8 cellular contexts compared by ENCODE assay signal in genomic region chr1:208245185-208245705, GRCh38. TPM values are rescaled to one million over a fixed set of nuclear protein-coding genes. Genes with fewer than 3 reads are reported as not detected.
DNase-seq lines count a peak whose midpoint lies in the region; ATAC-seq, FAIRE-seq and TF ChIP-seq lines count a peak whose summit lies in the region.

No MANE protein-coding gene starts in this region.

- H3K9me3 Mint-ChIP-seq in activated naive CD8-positive, alpha-beta T cell treated with anti-CD3 and anti-CD28 coated beads, Interleukin-2, amount 10 ng/mL, durations not matched to agents 7 days and 5 days: no peaks in the 10 kb centered on the region

- H3K4me3 Mint-ChIP-seq in activated naive CD8-positive, alpha-beta T cell treated with anti-CD3 and anti-CD28 coated beads, Interleukin-2, amount 10 ng/mL, durations not matched to agents 7 days and 5 days: peak overlapping the region; percentile 80

- WGBS in pancreas, 2 donors: 7% methylated on average over 22 of the region's 22 CpGs
- 7 to 8% methylated on average over 22 of the region's 22 CpGs for WGBS in thyroid gland, 2 donors

- FAIRE-seq in pancreas (lab: Jason Lieb, UNC): peak; percentile 65

- no peak overlapping the region for H3K27ac Mint-ChIP-seq in activated naive CD8-positive, alpha-beta T cell treated with anti-CD3 and anti-CD28 coated beads, Interleukin-2, amount 10 ng/mL, durations not matched to agents 7 days and 5 days

- H3K9me3 ChIP-seq in HAP-1 (no peaks in the 10 kb centered on the region), pancreas (no peaks in the 10 kb centered on the region), thyroid gland (no peaks in the 10 kb centered on the region)

- peaks cover 12% of the 10 kb centered on the region for H3K4me1 Mint-ChIP-seq in activated naive CD8-positive, alpha-beta T cell treated with anti-CD3 and anti-CD28 coated beads, Interleukin-2, amount 10 ng/mL, durations not matched to agents 7 days and 5 days

- H3K36me3 ChIP-seq in HAP-1 (replicated peaks) (no peaks in the 10 kb centered on the region), pancreas (no peaks in the 10 kb centered on the region), thyroid gland (no peaks in the 10 kb centered on the region)

- POLR2A ChIA-PET in activated naive CD8-positive, alpha-beta T cell treated with anti-CD3 and anti-CD28 coated beads, Interleukin-2, amount 10 ng/mL, durations not matched to agents 7 days and 5 days (lab: Charles Lee): interaction anchor here (0.7 to 1.6 kb wide), 3 partner anchors 158 to 223 kb away, joined by 3 to 10 read pairs (median 3); no protein-coding TSS in a partner anchor

- H3K4me1 ChIP-seq in HAP-1: peaks cover 7% of the 10 kb centered on the region; the same call in 1 of the 2 replicates
- H3K4me1 ChIP-seq in pancreas: peaks cover 0 to 7% (median 0%) of the 10 kb centered on the region in 3 donors
- H3K4me1 ChIP-seq in thyroid gland: peaks cover 21 to 39% of the 10 kb centered on the region in 2 donors

- DNase-seq in EH (ENCODE audit: low read depth) (peak; percentile 93), HAP-1 (ENCODE audit: low spot score in 2 of 2) (peak; percentile 87 to 92), MV-4-11 (lab: John Stamatoyannopoulos, UW) (peak; percentile 79), SKM-1 (lab: John Stamatoyannopoulos, UW; ENCODE audit: unreplicated experiment) (peak; percentile 98), Right ventricle myocardium inferior (ENCODE audit: missing footprints) (peak; percentile 91), pancreas (peak; percentile 84 to 90 (median 88)), thyroid gland (peak; percentile 96 to 97)
- peak; percentile 73 for DNase-seq in activated naive CD8-positive, alpha-beta T cell treated with anti-CD3 and anti-CD28 coated beads, Interleukin-2, amount 10 ng/mL, durations not matched to agents 7 days and 5 days

- intact Hi-C loops in Right ventricle myocardium inferior (cut with DNase I): loop anchor here (1.0 to 10.0 kb wide), 5 partner anchors 113 to 360 kb away; no protein-coding TSS in a partner anchor
- intact Hi-C loops in pancreas (cut with DNase I): loop anchor here in 2 of 3 donors (5.0 to 10.0 kb wide), 2 partner anchors 218 to 220 kb away; no protein-coding TSS in a partner anchor
- intact Hi-C loops in thyroid gland (cut with DNase I): loop anchor here (10.0 kb wide), 1 partner anchor 150 kb away; no protein-coding TSS in a partner anchor

- H3K27me3 Mint-ChIP-seq in activated naive CD8-positive, alpha-beta T cell treated with anti-CD3 and anti-CD28 coated beads, Interleukin-2, amount 10 ng/mL, durations not matched to agents 7 days and 5 days: peaks cover 45% of the 10 kb centered on the region

- H3K27ac ChIP-seq in pancreas (peak overlapping the region; percentile 53 to 89 (median 83)), thyroid gland (peak overlapping the region; percentile 81 to 90 (median 84))

- H3K27me3 ChIP-seq in HAP-1 (ENCODE audit: low read depth) (peaks cover 22% of the 10 kb centered on the region), pancreas (no peaks in the 10 kb centered on the region), thyroid gland (no peaks in the 10 kb centered on the region)

- peak; percentile 66 for ATAC-seq in activated naive CD8-positive, alpha-beta T cell treated with anti-CD3 and anti-CD28 coated beads, Interleukin-2, amount 10 ng/mL, durations not matched to agents 7 days and 5 days (ENCODE audit: low read depth)
- peak; percentile 83 for ATAC-seq in Right ventricle myocardium inferior
- peak; percentile 65 to 86 (median 74) for ATAC-seq in pancreas

- no peaks in the 10 kb centered on the region for H3K36me3 Mint-ChIP-seq in activated naive CD8-positive, alpha-beta T cell treated with anti-CD3 and anti-CD28 coated beads, Interleukin-2, amount 10 ng/mL, durations not matched to agents 7 days and 5 days

- peak in 1 of 2 donors; percentile 69 for TF ChIP-seq POLR2A in thyroid gland (IDR thresholded peaks at IDR 0.05)

- H3K4me3 ChIP-seq in HAP-1: peak overlapping the region; percentile 41; the same call in 1 of the 2 replicates
- H3K4me3 ChIP-seq in pancreas: peak overlapping the region in 2 of 4 donors; percentile 96 to 98
- H3K4me3 ChIP-seq in thyroid gland (replicated peaks in 1 of 3): peak overlapping the region in 1 of 3 donors; percentile 54

- in situ Hi-C loops in HAP-1 (cut with MboI; ENCODE audit: low sequenced_read_pairs): loop anchor here (5.0 kb wide), 1 partner anchor 223 kb away; no protein-coding TSS in a partner anchor

- TF ChIP-seq CTCF in pancreas (IDR thresholded peaks at IDR 0.05) (peak; percentile 64 to 81 (median 72)), thyroid gland (IDR thresholded peaks at IDR 0.05) (peak; percentile 64 to 97 (median 84))

RNA-seq across cellular contexts. Expression of gene PLXNA2, which starts 1.1 kb away (rescaled TPM):
- 1 to 10 TPM; 2.0 to 2.1 TPM for total RNA-seq in activated naive CD8-positive, alpha-beta T cell treated with anti-CD3 and anti-CD28 coated beads, Interleukin-2, amount 10 ng/mL, durations not matched to agents 7 days and 5 days
- total RNA-seq in Right ventricle myocardium inferior (15.3 TPM), pancreas (100 to 1,000 TPM in 2 of 6 donors, 10 to 100 TPM in 4; 63.9 to 137 (median 80.1) TPM), thyroid gland (10 to 100 TPM; 12.2 to 45.7 (median 21.8) TPM)
- polyA plus RNA-seq in pancreas: 10 to 100 TPM; 48.7 to 52.2 TPM
